Comparison of ENCODE assay signal across 9 cellular contexts in the genomic region with DNA sequence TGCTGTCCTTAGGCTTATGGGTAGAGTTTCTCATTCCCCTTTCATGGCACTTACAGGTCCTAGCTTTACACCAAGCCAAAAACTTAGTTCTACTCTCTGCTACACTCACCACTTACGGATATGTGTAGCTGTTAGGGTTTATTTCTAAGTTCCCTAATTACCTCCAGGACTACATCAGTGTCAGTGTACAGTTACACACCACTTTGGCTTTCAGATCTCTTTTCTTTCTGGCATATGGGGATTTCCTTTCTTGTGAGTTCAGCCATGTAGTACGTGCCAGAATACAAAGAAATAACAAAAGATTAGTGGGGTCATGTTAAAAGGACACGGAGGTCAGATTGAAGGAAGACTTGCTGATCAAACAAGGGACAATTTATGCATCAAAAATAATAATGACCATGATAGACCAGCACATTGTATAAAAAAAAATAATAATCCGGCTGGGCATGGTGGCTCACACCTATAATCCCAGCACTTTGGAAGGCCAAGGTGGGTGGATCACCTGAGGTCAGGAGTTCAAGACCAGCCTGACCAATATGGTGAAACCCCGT. TPM values are rescaled to one million over a fixed set of nuclear protein-coding genes. Genes with fewer than 3 reads are reported as not detected.
A peak's percentile ranks its signal among the peaks of the same experiment; 100 is the strongest.
DNase-seq lines count a peak whose midpoint lies in the region; ATAC-seq and TF ChIP-seq lines count a peak whose summit lies in the region.
"Had no signal": no experiment of that assay in that cellular context is flagged by ENCODE, and none has a peak within 500 bp of the region (broad histone marks: within the 10 kb centered on the region; RNA-seq: fewer than 3 reads in every experiment).

No MANE protein-coding gene starts in this region.

- H3K79me2 ChIP-seq in PC-9 (ENCODE audit: low read depth) (no peaks in the 10 kb centered on the region), mammary epithelial cell (ENCODE audit: insufficient read depth, low read length) (no peaks in the 10 kb centered on the region)

- CTCF ChIA-PET in PC-9 (lab: Charles Lee) (no interaction called here), mammary epithelial cell (lab: Charles Lee; ENCODE audit: low non-redundant PET) (no interaction called here)

- H3K9me3 Mint-ChIP-seq in IgD-negative memory B cell (no peaks in the 10 kb centered on the region), immature natural killer cell (no peaks in the 10 kb centered on the region)

- H3K4me1 Mint-ChIP-seq in IgD-negative memory B cell (peaks cover 22 to 47% (median 39%) of the 10 kb centered on the region in 3 donors), immature natural killer cell (peaks cover 30 to 41% of the 10 kb centered on the region in 2 donors)

- H3K27ac ChIP-seq in PC-9 = no peak overlapping the region
- no peak overlapping the region for H3K27ac ChIP-seq in mammary epithelial cell (ENCODE audit: insufficient read depth, low read depth, low read length)

- H3K9me3 ChIP-seq in PC-9 (ENCODE audit: insufficient read depth, low read depth) = no peaks in the 10 kb centered on the region
- H3K9me3 ChIP-seq in mammary epithelial cell (replicated peaks; ENCODE audit: insufficient read depth, low read length) = no peaks in the 10 kb centered on the region

- TF ChIP-seq CTCF in PC-9 (conservative IDR thresholded peaks at IDR 0.05) = no peak
- no peak for TF ChIP-seq CTCF in mammary epithelial cell (conservative IDR thresholded peaks at IDR 0.05 in 1 of 2, IDR thresholded peaks at IDR 0.05 in 1 of 2; ENCODE audit: extremely low read depth in 1 of 2, insufficient read depth in 1 of 2, low read depth in 1 of 2, low read length in 2 of 2)

- H2AFZ ChIP-seq in PC-9 (no peak overlapping the region), mammary epithelial cell (ENCODE audit: low read depth, low read length) (no peak overlapping the region)

- H3K9me2 ChIP-seq in PC-9 (ENCODE audit: insufficient read depth) = no peaks in the 10 kb centered on the region

- H3K27ac Mint-ChIP-seq in IgD-negative memory B cell (peak overlapping the region; percentile 85 to 97 (median 96)), immature natural killer cell (peak overlapping the region in 5 of 6 donors; percentile 62 to 80 (median 71))

- intact Hi-C loops in PC-9 (cut with micrococcal nuclease; ENCODE audit: unreplicated experiment) (no loop called here), mammary epithelial cell (cut with micrococcal nuclease) (no loop called here)

- no peaks in the 10 kb centered on the region for H3K27me3 Mint-ChIP-seq in IgD-negative memory B cell
- peaks cover 0 to 1% (median 0%) of the 10 kb centered on the region in 3 donors for H3K27me3 Mint-ChIP-seq in immature natural killer cell (ENCODE audit: low read depth in 3 of 3)

- POLR2A ChIA-PET in PC-9 (lab: Charles Lee; ENCODE audit: unreplicated experiment) = interaction anchor here (0.7 kb wide), 1 partner anchor 494 kb away, joined by 5 read pairs; no protein-coding TSS in a partner anchor

- H3K36me3 Mint-ChIP-seq in IgD-negative memory B cell (peaks cover 2% of the 10 kb centered on the region), immature natural killer cell (peaks cover 0 to 4% (median 0%) of the 10 kb centered on the region in 3 donors)

- peak overlapping the region; percentile 78 to 93 (median 88) for H3K4me3 Mint-ChIP-seq in IgD-negative memory B cell
- peak overlapping the region in 1 of 5 donors; percentile 13 for H3K4me3 Mint-ChIP-seq in immature natural killer cell

- H3K4me2 ChIP-seq in PC-9 (no peak overlapping the region), mammary epithelial cell (ENCODE audit: insufficient read depth, low read depth, low read length) (no peak overlapping the region)

- in situ Hi-C loops in mammary epithelial cell (cut with MboI; ENCODE audit: low sequenced_read_pairs in 2 of 2) = no loop called here

- H3K4me1 ChIP-seq in PC-9 (replicated peaks; ENCODE audit: insufficient read depth) = no peaks in the 10 kb centered on the region
- no peaks in the 10 kb centered on the region for H3K4me1 ChIP-seq in mammary epithelial cell (ENCODE audit: insufficient read depth, low read length)

- H3K27me3 ChIP-seq in PC-9 (ENCODE audit: insufficient read depth, low read depth) (no peaks in the 10 kb centered on the region), mammary epithelial cell (ENCODE audit: insufficient read depth, low read length) (no peaks in the 10 kb centered on the region)

- DNase-seq in immature natural killer cell (no peak), PC-9 (no peak), mammary epithelial cell (no peak)
- DNase-seq: NCI-H1092 treated with DMSO at 0.1 percent for 48 hours; stimulated activated CD4-positive, alpha-beta T cell treated with anti-CD3 and anti-CD28 coated beads, Interleukin-2, amount 100 ng/mL, for 48 hours had no signal

- H3K36me3 ChIP-seq in PC-9 (ENCODE audit: low read depth) (no peaks in the 10 kb centered on the region), mammary epithelial cell (ENCODE audit: insufficient read depth, low read length) (no peaks in the 10 kb centered on the region)

- H3F3A ChIP-seq in PC-9 (ENCODE audit: insufficient read depth, low read depth) = peaks cover 3% of the 10 kb centered on the region; the same call in 1 of the 2 replicates

- H3K4me3 ChIP-seq in PC-9 (no peak overlapping the region), mammary epithelial cell (replicated peaks in 1 of 3; ENCODE audit: insufficient read depth in 1 of 3, low read depth in 2 of 3, low read length in 3 of 3) (no peak overlapping the region)

- no TSS peak for BruUV-seq in PC-9 (replicated peaks; lab: Mats Ljungman, UMichigan)
- no TSS peak for BruUV-seq in mammary epithelial cell (replicated peaks; lab: Mats Ljungman, UMichigan)

- dilution Hi-C loops in mammary epithelial cell (cut with HindIII; ENCODE audit: low sequenced_read_pairs) = no loop called here

- ATAC-seq in GM18502 (IDR thresholded peaks at IDR 0.05; ENCODE audit: poor library complexity, unreplicated experiment) (peak; percentile 56), GM21447 (IDR thresholded peaks at IDR 0.05; ENCODE audit: unreplicated experiment) (peak; percentile 29), HG03354 (IDR thresholded peaks at IDR 0.05; ENCODE audit: poor library complexity, severe bottlenecking, unreplicated experiment) (no peak)

- WGBS in mammary epithelial cell (ENCODE audit: low coverage, missing lambda C conversion rate) = 95% methylated on average over 5 of the region's 5 CpGs

- H3K9ac ChIP-seq in mammary epithelial cell (ENCODE audit: insufficient read depth, low read length) = no peak overlapping the region

- H4K20me1 ChIP-seq in PC-9 (ENCODE audit: insufficient read depth) = no peaks in the 10 kb centered on the region
- H4K20me1 ChIP-seq in mammary epithelial cell (ENCODE audit: insufficient read depth, low read length) = no peaks in the 10 kb centered on the region

RNA-seq across cellular contexts. Expression of a gene that starts 41.8 kb away (rescaled TPM):
- polyA plus RNA-seq in IgD-negative memory B cell (11.3 TPM), immature natural killer cell (1 to 10 TPM; 5.0 to 8.7 (median 6.7) TPM), mammary epithelial cell (2.7 TPM)
- total RNA-seq in PC-9 (2021) (5.0 and 9.5 TPM in 2 replicates), mammary epithelial cell (10 to 100 TPM; 10.3 to 11.2 TPM)
- polyA minus RNA-seq in mammary epithelial cell = 4.5 TPM

RNA-seq across cellular contexts. Expression of a gene that starts 47.5 kb away (rescaled TPM):
- polyA plus RNA-seq in IgD-negative memory B cell (343 TPM), immature natural killer cell (100 to 1,000 TPM; 258 to 473 (median 272) TPM), mammary epithelial cell (478 TPM)
- total RNA-seq in PC-9 (2021) (210 and 262 TPM in 2 replicates), mammary epithelial cell (100 to 1,000 TPM; 167 to 273 TPM)
- polyA minus RNA-seq in mammary epithelial cell = 74.0 TPM

RNA-seq across cellular contexts. Expression of a gene that starts 51.3 kb away (rescaled TPM):
- polyA plus RNA-seq in IgD-negative memory B cell = 248 TPM
- polyA plus RNA-seq in immature natural killer cell = 100 to 1,000 TPM; 296 to 536 (median 342) TPM
- 27.3 and 32.8 TPM in 2 replicates for total RNA-seq in PC-9 (2021)
- 10 to 100 TPM; 26.0 to 87.4 TPM for total RNA-seq in mammary epithelial cell
- polyA plus RNA-seq in mammary epithelial cell = 18.0 TPM
- polyA minus RNA-seq in mammary epithelial cell = 28.8 TPM

Comparison
In these comparisons a context has a peak if more than half of its experiments do, and no peak if none do; other contexts are left out.
1. RNA of a gene that starts 51.3 kb away (polyA plus RNA-seq): 296 to 536 TPM in immature natural killer cell and 248 TPM in IgD-negative memory B cell (single experiment); 18.0 TPM in mammary epithelial cell (single experiment); every median in the first group is over 10 times any median in the second.